ENCODE assay signal across 33 cellular contexts in genomic region chr3:103421460-103421859, GRCh38.
"Had no signal": no experiment of that assay in that cellular context is flagged by ENCODE, and none has a peak within 500 bp of the region (broad histone marks: within the 10 kb centered on the region; RNA-seq: fewer than 3 reads in every experiment).

No MANE protein-coding gene starts in this region.

- H3K27ac ChIP-seq: adrenal gland, ascending aorta, body of pancreas, brain microvascular endothelial cell, breast epithelium, cardiac muscle cell had no signal

- H3K4me3 ChIP-seq: adrenal gland, ascending aorta, body of pancreas, breast epithelium, cardiac muscle cell had no signal

- H3K27me3 ChIP-seq: adrenal gland, ascending aorta, body of pancreas, brain microvascular endothelial cell, breast epithelium, cardiac muscle cell had no signal

- H3K4me1 ChIP-seq: adrenal gland, ascending aorta, body of pancreas, breast epithelium had no signal

- FAIRE-seq: astrocyte, bronchial epithelial cell had no signal

- H3K9me3 ChIP-seq: ascending aorta, body of pancreas, breast epithelium had no signal

- DNase-seq: activated effector memory CD4-positive, alpha-beta T cell treated with anti-CD3 and anti-CD28 coated beads, Interleukin-2, amount 50 U/mL, for 16 hours; activated effector memory CD4-positive, alpha-beta T cell treated with Interleukin-2 at 50 U/mL for 16 hours; activated gamma-delta T cell; activated gamma-delta T cell treated with Interleukin-2 at 50 U/mL for 16 hours; activated naive CD4-positive, alpha-beta T cell; activated naive CD4-positive, alpha-beta T cell treated with anti-CD3 and anti-CD28 coated beads for 36 hours; activated naive CD4-positive, alpha-beta T cell treated with anti-CD3 and anti-CD28 coated beads, Interleukin-2, amount 10 ng/mL, durations not matched to agents 7 days and 5 days; activated naive CD4-positive, alpha-beta T cell treated with anti-CD3 and anti-CD28 coated beads, Interleukin-2, amount 50 U/mL, for 16 hours; activated naive CD4-positive, alpha-beta T cell treated with Interleukin-2 at 50 U/mL for 16 hours; activated naive CD8-positive, alpha-beta T cell treated with anti-CD3 and anti-CD28 coated beads for 36 hours; activated naive CD8-positive, alpha-beta T cell treated with anti-CD3 and anti-CD28 coated beads, Interleukin-2, amount 10 ng/mL, durations not matched to agents 7 days and 5 days; activated naive CD8-positive, alpha-beta T cell treated with anti-CD3 and anti-CD28 coated beads, Interleukin-2, amount 50 U/mL, for 24 hours; activated T-cell treated with anti-CD3 and anti-CD28 coated beads for 4 hours; activated T-cell treated with anti-CD3 and anti-CD28 coated beads, Interleukin-2, amount 50 U/mL, for 1 hour; activated T-cell treated with anti-CD3 and anti-CD28 coated beads, Interleukin-2, amount 50 U/mL, for 24 hours; activated T-cell treated with anti-CD3 and anti-CD28 coated beads, Interleukin-2, amount 50 U/mL, for 4 hours; activated T-cell treated with anti-CD3 and anti-CD28 coated beads, Interleukin-2, amount 50 U/mL, for 48 hours; activated T-cell treated with anti-CD3 and anti-CD28 coated beads, Interleukin-2, amount 50 U/mL, for 72 hours; adrenal gland; amniotic stem cell; amygdala; anterior cingulate cortex; aorta; body of pancreas; brain microvascular endothelial cell; caudate nucleus; central memory CD4-positive, alpha-beta T cell; cerebellar nuclear complex had no signal

- H3K36me3 ChIP-seq: adrenal gland, ascending aorta, brain microvascular endothelial cell, breast epithelium, cardiac muscle cell had no signal
